In genomic region chr11:533586-534196, GRCh38 we compare ENCODE assay signal across 10 cellular contexts. TPM values are rescaled to one million over a fixed set of nuclear protein-coding genes. Genes with fewer than 3 reads are reported as not detected.
DNase-seq lines count a peak whose midpoint lies in the region; ATAC-seq and TF ChIP-seq lines count a peak whose summit lies in the region.
"Had no signal": no experiment of that assay in that cellular context is flagged by ENCODE, and none has a peak within 500 bp of the region (broad histone marks: within the 10 kb centered on the region; RNA-seq: fewer than 3 reads in every experiment).

No MANE protein-coding gene starts in this region.

- H3K4me2 ChIP-seq in neural progenitor cell: peak overlapping the region; percentile 97

- H3K4me1 ChIP-seq in HUES64 (ENCODE audit: insufficient read depth, low read length) (peaks cover 4% of the 10 kb centered on the region; the same call in 1 of the 2 replicates), neural progenitor cell (peaks cover 12% of the 10 kb centered on the region)

- H3K27ac Mint-ChIP-seq in CD4-positive, alpha-beta T cell: no peak overlapping the region
- no peak overlapping the region for H3K27ac Mint-ChIP-seq in central memory CD8-positive, alpha-beta T cell (ENCODE audit: low read depth)
- H3K27ac Mint-ChIP-seq in neural progenitor cell: no peak overlapping the region

- H3K4me3 Mint-ChIP-seq in CD4-positive, alpha-beta T cell: peak overlapping the region; percentile 54
- H3K4me3 Mint-ChIP-seq in central memory CD8-positive, alpha-beta T cell: peak overlapping the region; percentile 71
- peak overlapping the region; percentile 72 for H3K4me3 Mint-ChIP-seq in neural progenitor cell

- H3K27me3 ChIP-seq in CD4-positive, alpha-beta T cell (ENCODE audit: control insufficient read depth, insufficient read depth, low read length): no peaks in the 10 kb centered on the region
- H3K27me3 ChIP-seq in HUES64 (ENCODE audit: insufficient read depth, low read length) (peaks cover 23% of the 10 kb centered on the region), neural progenitor cell (peaks cover 28% of the 10 kb centered on the region)

- no peaks in the 10 kb centered on the region for H3K9me3 Mint-ChIP-seq in CD4-positive, alpha-beta T cell
- no peaks in the 10 kb centered on the region for H3K9me3 Mint-ChIP-seq in central memory CD8-positive, alpha-beta T cell
- no peaks in the 10 kb centered on the region for H3K9me3 Mint-ChIP-seq in neural progenitor cell

- peaks cover 23% of the 10 kb centered on the region for H4K20me1 ChIP-seq in neural progenitor cell (ENCODE audit: low read depth)

- WGBS in HUES64: 95% methylated on average over 25 of the region's 25 CpGs

- 0 out of 2 replicates have a peak overlapping the region, but pooled peaks have one; percentile 81 for H3K4me3 ChIP-seq in HUES64 (ENCODE audit: low read length)
- no peak overlapping the region for H3K4me3 ChIP-seq in neural progenitor cell

- no peak for ATAC-seq in CD4-positive, alpha-beta T cell (ENCODE audit: poor library complexity)
- no peak for ATAC-seq in central memory CD8-positive, alpha-beta T cell (replicated peaks; ENCODE audit: extremely low read depth, poor library complexity, severe bottlenecking)
- no peak for ATAC-seq in GM19395 (IDR thresholded peaks at IDR 0.05; ENCODE audit: unreplicated experiment)

- CTCF ChIA-PET in CD4-positive, alpha-beta T cell (lab: Charles Lee): no interaction called here

- H3K4me1 Mint-ChIP-seq in CD4-positive, alpha-beta T cell (ENCODE audit: low read depth): peaks cover 16% of the 10 kb centered on the region
- H3K4me1 Mint-ChIP-seq in central memory CD8-positive, alpha-beta T cell: peaks cover 16% of the 10 kb centered on the region
- peaks cover 12% of the 10 kb centered on the region for H3K4me1 Mint-ChIP-seq in neural progenitor cell

- POLR2A ChIA-PET in CD4-positive, alpha-beta T cell (lab: Charles Lee): interaction anchor here (1.6 kb wide), 1 partner anchor 15 kb away, joined by 3 read pairs; no protein-coding TSS in a partner anchor

- peaks cover 30% of the 10 kb centered on the region for H3F3A ChIP-seq in neural progenitor cell (ENCODE audit: low read depth)

- no peak overlapping the region for H3K9ac ChIP-seq in HUES64 (ENCODE audit: low read depth, low read length)
- no peak overlapping the region for H3K9ac ChIP-seq in neural progenitor cell

- H3K27ac ChIP-seq in CD4-positive, alpha-beta T cell (ENCODE audit: low read depth, low read length): no peak overlapping the region
- H3K27ac ChIP-seq in HUES64 (ENCODE audit: low read depth, low read length) (no peak overlapping the region), neural progenitor cell (no peak overlapping the region)

- no peak for TF ChIP-seq CTCF in CD4-positive, alpha-beta T cell (IDR thresholded peaks at IDR 0.05)
- no peak for TF ChIP-seq CTCF in neural progenitor cell (IDR thresholded peaks at IDR 0.05)

- H3K36me3 ChIP-seq in HUES64 (ENCODE audit: insufficient read depth, low read length) (peaks cover 22% of the 10 kb centered on the region), neural progenitor cell (no peaks in the 10 kb centered on the region)

- peaks cover 13% of the 10 kb centered on the region for H3K79me2 ChIP-seq in neural progenitor cell (ENCODE audit: low read depth)

- H3K27me3 Mint-ChIP-seq in CD4-positive, alpha-beta T cell: no peaks in the 10 kb centered on the region
- H3K27me3 Mint-ChIP-seq in central memory CD8-positive, alpha-beta T cell: no peaks in the 10 kb centered on the region
- H3K27me3 Mint-ChIP-seq in neural progenitor cell (ENCODE audit: insufficient read depth, low read depth): peaks cover 2% of the 10 kb centered on the region

- peaks cover 13% of the 10 kb centered on the region for H3K36me3 Mint-ChIP-seq in CD4-positive, alpha-beta T cell (ENCODE audit: low read depth)
- peaks cover 15% of the 10 kb centered on the region for H3K36me3 Mint-ChIP-seq in central memory CD8-positive, alpha-beta T cell (ENCODE audit: insufficient read depth)
- H3K36me3 Mint-ChIP-seq in neural progenitor cell: peaks cover 2% of the 10 kb centered on the region

- intact Hi-C loops in CD4-positive, alpha-beta T cell (cut with DNase I, micrococcal nuclease): no loop called here

- no peaks in the 10 kb centered on the region for H3K9me3 ChIP-seq in CD4-positive, alpha-beta T cell (ENCODE audit: control insufficient read depth, low read length)
- H3K9me3 ChIP-seq in HUES64 (ENCODE audit: insufficient read depth, low read depth, low read length): no peaks in the 10 kb centered on the region
- H3K9me3 ChIP-seq in neural progenitor cell (ENCODE audit: low read depth): no peaks in the 10 kb centered on the region

- peak in 1 of 10 experiments; percentile 32 for DNase-seq in CD4-positive, alpha-beta T cell
- no peak for DNase-seq in central memory CD8-positive, alpha-beta T cell (ENCODE audit: low spot score in 2 of 2)
- no peak for DNase-seq in neural progenitor cell (ENCODE audit: low spot score)
- no peak for DNase-seq in LoVo (ENCODE audit: low spot score)
- DNase-seq in EL: no peak
- DNase-seq in kidney tubule cell (ENCODE audit: low spot score): no peak
- DNase-seq: activated gamma-delta T cell, NCI-H2107 had no signal

- H2AFZ ChIP-seq in neural progenitor cell (replicated peaks): no peak overlapping the region

RNA-seq across cellular contexts. Expression of gene HRAS, which starts 1.7 kb away (rescaled TPM):
- total RNA-seq in CD4-positive, alpha-beta T cell: 10 to 100 TPM; 23.7 to 23.9 TPM
- polyA plus RNA-seq in HUES64 (2013, experiment 1 of 2): 40.6 TPM
- polyA plus RNA-seq in HUES64 (2013, experiment 2 of 2): 37.3 TPM
- 21.2 and 32.3 TPM in 2 replicates for total RNA-seq in neural progenitor cell (ENCODE audit: low replicate concordance)

RNA-seq across cellular contexts. Expression of gene LRRC56, which starts 3.6 kb away (rescaled TPM):
- total RNA-seq in CD4-positive, alpha-beta T cell: 1 to 10 TPM; 2.4 TPM
- polyA plus RNA-seq in HUES64 (2013, experiment 1 of 2): 0.55 TPM
- 1.0 TPM for polyA plus RNA-seq in HUES64 (2013, experiment 2 of 2)
- total RNA-seq in neural progenitor cell (ENCODE audit: low replicate concordance): 0.45 and 1.4 TPM in 2 replicates

RNA-seq across cellular contexts. Expression of gene RNH1, which starts 26.6 kb away (rescaled TPM):
- 100 to 1,000 TPM; 131 to 132 TPM for total RNA-seq in CD4-positive, alpha-beta T cell
- 28.2 TPM for polyA plus RNA-seq in HUES64 (2013, experiment 1 of 2)
- polyA plus RNA-seq in HUES64 (2013, experiment 2 of 2): 29.7 TPM
- total RNA-seq in neural progenitor cell (ENCODE audit: low replicate concordance): 10.5 and 44.8 TPM in 2 replicates

RNA-seq across cellular contexts. Expression of gene LMNTD2, which starts 26.8 kb away (rescaled TPM):
- total RNA-seq in CD4-positive, alpha-beta T cell: 10 to 100 TPM in 1 of 2 experiments, 1 to 10 TPM in 1; 8.2 to 10.3 TPM
- 0.80 TPM for polyA plus RNA-seq in HUES64 (2013, experiment 1 of 2)
- polyA plus RNA-seq in HUES64 (2013, experiment 2 of 2): 0.63 TPM
- total RNA-seq in neural progenitor cell (ENCODE audit: low replicate concordance): 1.1 and 2.5 TPM in 2 replicates

RNA-seq across cellular contexts. Expression of gene RASSF7, which starts 27.1 kb away (rescaled TPM):
- 10 to 100 TPM; 14.1 to 15.7 TPM for total RNA-seq in CD4-positive, alpha-beta T cell
- 10.5 TPM for polyA plus RNA-seq in HUES64 (2013, experiment 1 of 2)
- 9.6 TPM for polyA plus RNA-seq in HUES64 (2013, experiment 2 of 2)
- total RNA-seq in neural progenitor cell (ENCODE audit: low replicate concordance): 12.8 and 48.3 TPM in 2 replicates
